ENCODE assay signal across 1 cellular context in the genomic region with DNA sequence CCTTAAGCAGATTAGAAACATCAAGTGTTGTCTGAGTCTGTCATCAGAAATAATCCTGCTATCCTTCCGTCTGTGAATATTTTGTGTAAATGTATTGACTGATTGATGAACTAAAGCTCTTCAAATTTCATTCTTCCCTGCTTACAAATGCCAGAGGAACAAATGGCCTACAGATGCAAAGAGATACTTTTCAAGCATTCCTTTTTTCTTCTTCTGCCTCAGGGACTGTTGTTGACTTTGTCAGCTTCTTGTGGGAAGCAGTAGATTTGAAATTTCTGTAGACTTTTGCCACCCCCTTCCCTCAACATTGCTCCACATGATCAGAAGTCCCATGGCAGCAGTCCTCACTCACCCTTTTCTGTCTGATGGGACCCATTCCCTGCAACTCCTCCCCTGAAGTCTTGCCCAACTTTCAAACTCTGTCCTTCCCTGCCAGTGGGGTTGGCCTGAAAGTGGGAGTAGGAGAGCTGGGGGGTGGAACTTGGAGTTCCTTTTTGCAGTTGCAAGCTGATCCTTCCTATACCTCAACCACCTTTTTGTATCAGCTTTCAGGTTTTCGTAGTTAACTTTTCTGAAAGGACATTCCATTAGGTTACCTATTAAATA.
TF ChIP-seq lines count a peak whose summit lies in the region.

No MANE protein-coding gene starts in this region.

TF ChIP-seq in H1, 55 proteins besides CTCF, POLR2A, EP300 and RAD21:
- TF ChIP-seq CBX8 (IDR thresholded peaks at IDR 0.05; ENCODE audit: borderline replicate concordance, low read depth, low read length) (no peak), CBX5 (IDR thresholded peaks at IDR 0.05; ENCODE audit: low read depth, low read length) (no peak), E2F6 (IDR thresholded peaks at IDR 0.05) (no peak)
